In the genomic region with DNA sequence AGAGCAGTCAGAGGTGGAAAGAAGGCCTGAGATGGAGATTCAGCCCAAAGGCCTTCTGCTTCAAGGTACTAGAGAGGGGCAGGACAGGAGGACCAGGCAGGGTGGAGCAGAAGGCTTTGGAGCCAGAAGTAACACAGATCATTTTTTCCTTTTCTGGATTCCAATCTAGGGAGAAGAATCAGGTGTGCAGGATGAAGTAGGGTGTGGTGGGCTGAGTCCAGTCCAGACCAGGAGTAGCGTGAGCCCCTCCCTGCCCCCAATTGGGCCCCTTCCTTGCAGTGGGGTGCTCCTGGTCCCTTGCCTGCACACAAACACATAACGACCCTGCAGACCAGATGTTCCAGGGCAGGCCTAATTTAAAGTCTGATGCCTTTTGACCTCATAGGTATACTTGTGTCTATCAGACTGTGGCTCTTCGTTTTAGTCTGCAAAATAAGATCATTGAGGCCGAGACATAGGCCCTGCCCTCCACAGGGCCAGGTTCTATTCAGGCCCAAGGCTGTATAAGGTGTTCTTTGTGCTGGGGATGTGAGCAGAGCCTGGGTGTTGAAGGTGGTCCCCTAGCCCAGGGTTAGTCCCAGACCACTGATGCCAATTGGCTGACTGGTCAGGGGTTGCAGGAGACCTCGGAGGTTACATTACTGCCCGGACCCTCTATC, we compare ENCODE assay signal across 1 cellular context.
TF ChIP-seq lines count a peak whose summit lies in the region.

No MANE protein-coding gene starts in this region.

TF ChIP-seq in WTC11, 78 proteins besides CTCF, POLR2A, EP300 and RAD21:
- TF ChIP-seq NR3C1 (CRISPR knock-in tag; conservative IDR thresholded peaks at IDR 0.05; ENCODE audit: low read depth), result no peak
- TF ChIP-seq, protein P1, sequence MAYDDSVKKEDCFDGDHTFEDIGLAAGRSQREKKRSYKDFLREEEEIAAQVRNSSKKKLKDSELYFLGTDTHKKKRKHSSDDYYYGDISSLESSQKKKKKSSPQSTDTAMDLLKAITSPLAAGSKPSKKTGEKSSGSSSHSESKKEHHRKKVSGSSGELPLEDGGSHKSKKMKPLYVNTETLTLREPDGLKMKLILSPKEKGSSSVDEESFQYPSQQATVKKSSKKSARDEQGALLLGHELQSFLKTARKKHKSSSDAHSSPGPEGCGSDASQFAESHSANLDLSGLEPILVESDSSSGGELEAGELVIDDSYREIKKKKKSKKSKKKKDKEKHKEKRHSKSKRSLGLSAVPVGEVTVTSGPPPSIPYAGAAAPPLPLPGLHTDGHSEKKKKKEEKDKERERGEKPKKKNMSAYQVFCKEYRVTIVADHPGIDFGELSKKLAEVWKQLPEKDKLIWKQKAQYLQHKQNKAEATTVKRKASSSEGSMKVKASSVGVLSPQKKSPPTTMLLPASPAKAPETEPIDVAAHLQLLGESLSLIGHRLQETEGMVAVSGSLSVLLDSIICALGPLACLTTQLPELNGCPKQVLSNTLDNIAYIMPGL (CRISPR knock-in tag; IDR thresholded peaks at IDR 0.05), result no peak
- TF ChIP-seq ELF4 (CRISPR knock-in tag; IDR thresholded peaks at IDR 0.05; ENCODE audit: low read depth), result no peak
- TF ChIP-seq ETV6 (CRISPR knock-in tag; IDR thresholded peaks at IDR 0.05), result no peak
- TF ChIP-seq, protein P2, sequence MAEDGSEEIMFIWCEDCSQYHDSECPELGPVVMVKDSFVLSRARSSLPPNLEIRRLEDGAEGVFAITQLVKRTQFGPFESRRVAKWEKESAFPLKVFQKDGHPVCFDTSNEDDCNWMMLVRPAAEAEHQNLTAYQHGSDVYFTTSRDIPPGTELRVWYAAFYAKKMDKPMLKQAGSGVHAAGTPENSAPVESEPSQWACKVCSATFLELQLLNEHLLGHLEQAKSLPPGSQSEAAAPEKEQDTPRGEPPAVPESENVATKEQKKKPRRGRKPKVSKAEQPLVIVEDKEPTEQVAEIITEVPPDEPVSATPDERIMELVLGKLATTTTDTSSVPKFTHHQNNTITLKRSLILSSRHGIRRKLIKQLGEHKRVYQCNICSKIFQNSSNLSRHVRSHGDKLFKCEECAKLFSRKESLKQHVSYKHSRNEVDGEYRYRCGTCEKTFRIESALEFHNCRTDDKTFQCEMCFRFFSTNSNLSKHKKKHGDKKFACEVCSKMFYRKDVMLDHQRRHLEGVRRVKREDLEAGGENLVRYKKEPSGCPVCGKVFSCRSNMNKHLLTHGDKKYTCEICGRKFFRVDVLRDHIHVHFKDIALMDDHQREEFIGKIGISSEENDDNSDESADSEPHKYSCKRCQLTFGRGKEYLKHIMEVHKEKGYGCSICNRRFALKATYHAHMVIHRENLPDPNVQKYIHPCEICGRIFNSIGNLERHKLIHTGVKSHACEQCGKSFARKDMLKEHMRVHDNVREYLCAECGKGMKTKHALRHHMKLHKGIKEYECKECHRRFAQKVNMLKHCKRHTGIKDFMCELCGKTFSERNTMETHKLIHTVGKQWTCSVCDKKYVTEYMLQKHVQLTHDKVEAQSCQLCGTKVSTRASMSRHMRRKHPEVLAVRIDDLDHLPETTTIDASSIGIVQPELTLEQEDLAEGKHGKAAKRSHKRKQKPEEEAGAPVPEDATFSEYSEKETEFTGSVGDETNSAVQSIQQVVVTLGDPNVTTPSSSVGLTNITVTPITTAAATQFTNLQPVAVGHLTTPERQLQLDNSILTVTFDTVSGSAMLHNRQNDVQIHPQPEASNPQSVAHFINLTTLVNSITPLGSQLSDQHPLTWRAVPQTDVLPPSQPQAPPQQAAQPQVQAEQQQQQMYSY (CRISPR knock-in tag; IDR thresholded peaks at IDR 0.05), result no peak
